25 cellular contexts compared by ENCODE assay signal in the genomic region with DNA sequence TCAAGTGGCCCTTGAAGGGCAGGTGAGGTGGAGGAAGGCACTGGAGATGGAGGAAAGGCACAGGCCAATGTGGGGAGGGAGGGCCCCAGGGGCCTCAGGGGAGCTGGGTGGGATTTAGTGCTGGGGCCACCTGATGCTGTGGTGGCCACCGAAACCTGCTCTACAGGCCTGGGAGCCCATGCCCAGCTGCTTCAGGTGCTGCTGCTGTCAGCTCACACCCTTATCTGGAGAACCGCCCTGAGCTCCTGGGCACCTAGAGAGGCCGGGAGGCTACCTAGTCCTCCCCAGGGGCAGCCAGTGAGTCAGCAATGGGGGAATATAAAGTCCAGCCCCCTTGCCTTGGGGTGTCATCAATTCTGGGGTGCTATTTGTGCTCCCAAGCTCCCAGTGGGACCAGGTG. TPM values are rescaled to one million over a fixed set of nuclear protein-coding genes. Genes with fewer than 3 reads are reported as not detected.
"Had no signal": no experiment of that assay in that cellular context is flagged by ENCODE, and none has a peak within 500 bp of the region (broad histone marks: within the 10 kb centered on the region; RNA-seq: fewer than 3 reads in every experiment).

No MANE protein-coding gene starts in this region.

- DNase-seq: erythroblast; heart left ventricle; hippocampal formation; left colon; left ventricle myocardium superior; mesenchymal stem cell; midbrain; occipital lobe; psoas muscle; spleen; stimulated activated CD4-positive, alpha-beta T cell treated with anti-CD3 and anti-CD28 coated beads, Interleukin-15, amount 100 ng/mL, for 24 hours; stimulated activated CD4-positive, alpha-beta T cell treated with anti-CD3 and anti-CD28 coated beads, Interleukin-2, amount 100 ng/mL, for 24 hours; stimulated activated CD4-positive, alpha-beta T cell treated with anti-CD3 and anti-CD28 coated beads, Interleukin-4, amount 100 ng/mL, for 4 hours; stimulated activated naive CD4-positive, alpha-beta T cell; stomach had no signal

- H3K4me3 Mint-ChIP-seq: dendritic cell treated with granulocyte-macrophage colony-stimulating factor and Interleukin-4, amounts not matched to agents 40 ng/mL and 50 ng/mL, for 4 days; natural killer cell treated with Interleukin-12 subunit alpha and Interleukin-12 subunit beta and Interleukin-15 and Interleukin-18, amount 100 ng/mL, for 72 hours; neural progenitor cell had no signal

- H3K27me3 ChIP-seq: heart left ventricle, neural progenitor cell, stomach had no signal

- ATAC-seq: heart left ventricle; left colon; left ventricle myocardium superior; natural killer cell treated with Interleukin-12 subunit alpha and Interleukin-12 subunit beta and Interleukin-15 and Interleukin-18, amount 100 ng/mL, for 72 hours; psoas muscle; sciatic nerve had no signal

- H3K4me1 ChIP-seq: parathyroid adenoma, psoas muscle had no signal

- H3K27ac ChIP-seq: heart left ventricle, neural progenitor cell, parathyroid adenoma, psoas muscle, spleen, stomach had no signal

- H3K9me3 Mint-ChIP-seq: dendritic cell treated with granulocyte-macrophage colony-stimulating factor and Interleukin-4, amounts not matched to agents 40 ng/mL and 50 ng/mL, for 4 days; natural killer cell treated with Interleukin-12 subunit alpha and Interleukin-12 subunit beta and Interleukin-15 and Interleukin-18, amount 100 ng/mL, for 72 hours; neural progenitor cell had no signal

- H3K27ac Mint-ChIP-seq: dendritic cell treated with granulocyte-macrophage colony-stimulating factor and Interleukin-4, amounts not matched to agents 40 ng/mL and 50 ng/mL, for 4 days; natural killer cell treated with Interleukin-12 subunit alpha and Interleukin-12 subunit beta and Interleukin-15 and Interleukin-18, amount 100 ng/mL, for 72 hours; neural progenitor cell had no signal

- H3K36me3 Mint-ChIP-seq: natural killer cell treated with Interleukin-12 subunit alpha and Interleukin-12 subunit beta and Interleukin-15 and Interleukin-18, amount 100 ng/mL, for 72 hours; neural progenitor cell had no signal

RNA-seq across cellular contexts. Expression of gene FAM131C, which starts 12.2 kb away (rescaled TPM):
- total RNA-seq: left colon; lung; natural killer cell treated with Interleukin-12 subunit alpha and Interleukin-12 subunit beta and Interleukin-15 and Interleukin-18, amount 100 ng/mL, for 72 hours; psoas muscle; sciatic nerve; skeletal muscle tissue; stomach had no signal
- polyA plus RNA-seq: lung had no signal

RNA-seq across cellular contexts. Expression of gene CLCNKB, which starts 17.7 kb away (rescaled TPM):
- total RNA-seq: glomerular endothelial cell; natural killer cell treated with Interleukin-12 subunit alpha and Interleukin-12 subunit beta and Interleukin-15 and Interleukin-18, amount 100 ng/mL, for 72 hours; skeletal muscle tissue had no signal

RNA-seq across cellular contexts. Expression of gene CLCNKA, which starts 39.4 kb away (rescaled TPM):
- total RNA-seq: glomerular endothelial cell, kidney epithelial cell, occipital lobe had no signal

RNA-seq across cellular contexts. Expression of gene HSPB7, which starts 43.4 kb away (rescaled TPM):
- total RNA-seq: frontal cortex; glomerular endothelial cell; kidney epithelial cell; natural killer cell treated with Interleukin-12 subunit alpha and Interleukin-12 subunit beta and Interleukin-15 and Interleukin-18, amount 100 ng/mL, for 72 hours; occipital lobe had no signal

RNA-seq across cellular contexts. Expression of gene SRARP, which starts 57.2 kb away (rescaled TPM):
- total RNA-seq: glomerular endothelial cell; kidney epithelial cell; left colon; lung; natural killer cell treated with Interleukin-12 subunit alpha and Interleukin-12 subunit beta and Interleukin-15 and Interleukin-18, amount 100 ng/mL, for 72 hours; skeletal muscle tissue; spleen; stomach had no signal
- polyA plus RNA-seq: spleen had no signal
